Comparison of ENCODE assay signal across 16 cellular contexts in the genomic region with DNA sequence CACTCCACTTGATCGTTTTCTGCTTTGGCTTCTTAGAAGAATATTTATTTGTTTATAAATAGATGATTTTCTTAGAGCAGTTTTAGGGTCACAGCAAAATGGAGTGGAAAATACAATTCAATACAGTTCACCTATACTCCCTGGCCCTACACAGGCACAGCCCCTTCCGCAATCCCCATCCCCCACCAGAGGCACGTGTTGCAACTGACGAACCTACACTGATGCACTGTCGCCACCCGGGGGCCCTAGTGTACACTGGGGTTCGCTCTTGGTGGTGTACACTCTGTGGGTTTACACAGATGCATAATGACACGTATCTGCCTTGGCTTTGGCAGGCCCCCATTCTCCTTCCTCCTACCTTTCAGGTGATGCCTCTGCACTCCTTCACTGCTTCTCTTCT. TPM values are rescaled to one million over a fixed set of nuclear protein-coding genes. Genes with fewer than 3 reads are reported as not detected.
DNase-seq lines count a peak whose midpoint lies in the region; ATAC-seq and TF ChIP-seq lines count a peak whose summit lies in the region.
"Had no signal": no experiment of that assay in that cellular context is flagged by ENCODE, and none has a peak within 500 bp of the region (broad histone marks: within the 10 kb centered on the region; RNA-seq: fewer than 3 reads in every experiment).

No MANE protein-coding gene starts in this region.

- no peaks in the 10 kb centered on the region for H3K27me3 ChIP-seq in A673 (replicated peaks; ENCODE audit: insufficient read depth, low read depth, low read length, poor library complexity)
- H3K27me3 ChIP-seq in DND-41 (ENCODE audit: insufficient read depth, low read length, poor library complexity) = no peaks in the 10 kb centered on the region
- H3K27me3 ChIP-seq in NT2/D1 (ENCODE audit: insufficient read depth, insufficient read length) = no peaks in the 10 kb centered on the region
- H3K27me3 ChIP-seq: left lung had no signal

- TF ChIP-seq CTCF in A673 (conservative IDR thresholded peaks at IDR 0.05; ENCODE audit: low read depth, low read length) (peak; percentile 41; the same call in 1 of the 2 replicates), DND-41 (IDR thresholded peaks at IDR 0.05; ENCODE audit: borderline replicate concordance, extremely low read depth, low read length, poor library complexity, severe bottlenecking) (peak; percentile 32)

- CTCF ChIA-PET in A673 (lab: Charles Lee) = no interaction called here

- POLR2A ChIA-PET in A673 (lab: Charles Lee; ENCODE audit: low non-redundant PET) = interaction anchor here (0.6 kb wide), 1 partner anchor 104 kb away, joined by 4 read pairs; no protein-coding TSS in a partner anchor

- intact Hi-C loops in A673 (cut with micrococcal nuclease; ENCODE audit: unreplicated experiment) = no loop called here

- H3K9me3 ChIP-seq in A673 (ENCODE audit: low read depth, low read length, poor library complexity, severe bottlenecking) (no peaks in the 10 kb centered on the region), DND-41 (ENCODE audit: insufficient read depth, low read length, severe bottlenecking) (no peaks in the 10 kb centered on the region), NT2/D1 (ENCODE audit: insufficient read depth, low read length) (no peaks in the 10 kb centered on the region)
- H3K9me3 ChIP-seq: left lung had no signal

- H3K4me1 ChIP-seq in A673 (ENCODE audit: insufficient read depth, low read length, poor library complexity, severe bottlenecking) (peaks cover 15% of the 10 kb centered on the region), DND-41 (ENCODE audit: insufficient read depth, low read length) (no peaks in the 10 kb centered on the region), NT2/D1 (ENCODE audit: insufficient read depth, insufficient read length) (peaks cover 12% of the 10 kb centered on the region)
- H3K4me1 ChIP-seq: left lung had no signal

- ATAC-seq in DND-41 (ENCODE audit: insufficient read depth, low read depth) = peak; percentile 22; the same call in 1 of the 3 replicates
- ATAC-seq in GM19328 (IDR thresholded peaks at IDR 0.05; ENCODE audit: unreplicated experiment) = no peak
- ATAC-seq: left lung; naive thymus-derived CD4-positive, alpha-beta T cell; stimulated activated memory B cell treated with anti-CD40 and anti-IgM and Interleukin-4, amounts not matched to agents 10 μg/mL and 1 μg/mL and 100 μg/mL, for 72 hours had no signal

- H2AFZ ChIP-seq in DND-41 (ENCODE audit: low read depth, low read length) = no peak overlapping the region

- H3K9ac ChIP-seq in DND-41 (ENCODE audit: low read depth, low read length) (no peak overlapping the region), NT2/D1 (ENCODE audit: insufficient read length, low read depth) (no peak overlapping the region)

- no peak for TF ChIP-seq POLR2A in erythroblast (IDR thresholded peaks at IDR 0.05; ENCODE audit: low read length)

- H3K79me2 ChIP-seq in DND-41 (ENCODE audit: insufficient read depth, low read length) = no peaks in the 10 kb centered on the region

- H3K4me3 ChIP-seq in A673 (ENCODE audit: low read depth, low read length, poor library complexity, severe bottlenecking) (no peak overlapping the region), DND-41 (ENCODE audit: low read depth in 1 of 2, low read length in 2 of 2) (no peak overlapping the region), NT2/D1 (ENCODE audit: insufficient read length, low read depth) (no peak overlapping the region)
- H3K4me3 ChIP-seq: left lung had no signal

- no peak overlapping the region for H3K27ac ChIP-seq in A673 (ENCODE audit: low read depth, low read length, poor library complexity, severe bottlenecking)
- no peak overlapping the region for H3K27ac ChIP-seq in DND-41 (ENCODE audit: low read length)
- H3K27ac ChIP-seq: C4-2B, left lung had no signal

- peak; percentile 55 for DNase-seq in A673 (ENCODE audit: low spot score)
- no peak for DNase-seq in DND-41
- DNase-seq in NT2/D1 (ENCODE audit: low read depth, low spot score) = peak; percentile 42
- peak; percentile 5 to 32 for DNase-seq in erythroblast (lab: John Stamatoyannopoulos, UW)
- no peak for DNase-seq in SHP77 (lab: John Stamatoyannopoulos, UW)
- DNase-seq in AG20443 (ENCODE audit: low spot score) = no peak
- DNase-seq: left lung; naive thymus-derived CD4-positive, alpha-beta T cell; NCI-H1436 treated with DMSO at 0.1 percent for 48 hours; NCI-H510A; retina; stimulated activated CD4-positive, alpha-beta T cell treated with anti-CD3 and anti-CD28 coated beads, Interleukin-2, amount 100 ng/mL, for 48 hours; T-helper 9 cell had no signal

- no peaks in the 10 kb centered on the region for H4K20me1 ChIP-seq in DND-41 (ENCODE audit: insufficient read depth, low read length)

- no TSS peak for BruUV-seq in A673 (replicated peaks; lab: Mats Ljungman, UMichigan)

- H3K36me3 ChIP-seq in A673 (ENCODE audit: insufficient read depth, low read length, poor library complexity, severe bottlenecking) (no peaks in the 10 kb centered on the region), DND-41 (ENCODE audit: insufficient read depth, low read length) (no peaks in the 10 kb centered on the region), NT2/D1 (ENCODE audit: insufficient read depth, insufficient read length, low read length) (no peaks in the 10 kb centered on the region)

- no peak overlapping the region for H3K4me2 ChIP-seq in DND-41 (ENCODE audit: insufficient read depth, low read length)

RNA-seq across cellular contexts. Expression of a gene that starts 8.0 kb away (rescaled TPM):
- 7.4 and 14.6 TPM in 2 replicates for total RNA-seq in A673 (2021)

RNA-seq across cellular contexts. Expression of a gene that starts 13.5 kb away (rescaled TPM):
- 73.2 and 83.4 TPM in 2 replicates for total RNA-seq in A673 (2021)

Comparison
In these comparisons a context has a peak if more than half of its experiments do, and no peak if none do; other contexts are left out.
1. DNase-seq: peak in A673 (single experiment), NT2/D1 (single experiment) and erythroblast (2 of 2); none in DND-41 (single experiment), SHP77 (0 of 2) and AG20443 (single experiment).